In the genomic region with DNA sequence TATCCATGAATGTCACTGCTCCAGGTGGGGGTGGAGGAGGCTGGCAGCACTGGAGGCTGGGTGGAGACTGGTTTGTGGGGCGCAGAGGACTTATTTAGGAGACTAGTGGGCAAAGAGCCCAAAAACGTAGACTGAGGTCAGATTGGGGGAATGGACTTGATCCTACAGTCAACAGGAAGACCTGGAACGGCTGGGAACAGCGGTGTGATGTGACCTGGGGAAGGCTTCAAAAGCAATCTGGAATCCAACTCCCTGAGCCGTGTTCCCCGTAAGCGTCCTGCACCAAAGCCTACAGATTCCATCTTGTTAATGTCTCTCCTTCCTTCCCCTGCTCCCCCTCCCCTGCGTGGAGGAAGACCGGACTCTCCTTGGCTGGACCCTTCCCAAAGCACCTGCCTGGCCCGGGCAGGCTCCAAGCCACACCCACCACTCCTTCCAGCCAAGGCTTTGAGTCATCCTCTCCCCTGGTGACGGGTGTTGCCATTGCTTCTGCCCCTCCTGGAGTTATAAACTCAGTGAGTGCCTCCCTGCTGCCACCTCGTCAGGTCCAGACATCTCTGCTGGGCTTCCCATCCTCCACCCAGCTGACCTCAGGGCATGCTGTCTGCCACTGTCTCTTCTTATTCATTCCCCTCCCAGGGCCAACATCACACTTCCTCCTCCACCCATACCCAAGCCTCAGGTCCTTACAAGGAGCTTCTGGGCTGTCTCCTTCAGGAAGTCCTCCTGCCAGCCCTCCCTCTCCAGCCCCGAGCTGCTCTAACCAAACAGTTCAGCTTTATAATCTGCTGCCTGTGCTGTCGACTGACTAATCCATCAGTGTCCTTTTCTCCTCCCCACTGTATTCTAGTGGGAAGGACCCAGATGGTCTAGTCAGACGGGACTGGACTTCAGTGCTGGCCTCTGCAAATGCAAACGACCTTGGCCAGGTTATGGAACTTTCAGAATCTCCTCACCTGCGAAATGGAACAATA, we compare ENCODE assay signal across 8 cellular contexts. TPM values are rescaled to one million over a fixed set of nuclear protein-coding genes. Genes with fewer than 3 reads are reported as not detected.
A peak's percentile ranks its signal among the peaks of the same experiment; 100 is the strongest.
DNase-seq lines count a peak whose midpoint lies in the region; ATAC-seq and TF ChIP-seq lines count a peak whose summit lies in the region.

No MANE protein-coding gene starts in this region.

- no peaks in the 10 kb centered on the region for H3K9me3 Mint-ChIP-seq in activated T-cell treated with anti-CD3 and anti-CD28 coated beads, Interleukin-2, amount 50 U/mL, for 72 hours
- H3K9me3 Mint-ChIP-seq in nephron progenitor cell: no peaks in the 10 kb centered on the region

- no peak overlapping the region for H3K27ac ChIP-seq in A673 (ENCODE audit: low read depth, low read length, poor library complexity, severe bottlenecking)

- peak overlapping the region; percentile 39 to 78 for H3K4me3 Mint-ChIP-seq in activated T-cell treated with anti-CD3 and anti-CD28 coated beads, Interleukin-2, amount 50 U/mL, for 72 hours
- peak overlapping the region; percentile 56 for H3K4me3 Mint-ChIP-seq in nephron progenitor cell

- TF ChIP-seq POLR2A in GM19193 (IDR thresholded peaks at IDR 0.05; ENCODE audit: extremely low read depth, insufficient read depth, insufficient read length): peak; percentile 11

- H3K27me3 Mint-ChIP-seq in activated T-cell treated with anti-CD3 and anti-CD28 coated beads, Interleukin-2, amount 50 U/mL, for 72 hours (ENCODE audit: low read depth): peaks cover 22% of the 10 kb centered on the region
- peaks cover 29% of the 10 kb centered on the region for H3K27me3 Mint-ChIP-seq in nephron progenitor cell (ENCODE audit: low read depth, poor library complexity)

- peak; percentile 29 to 33 for ATAC-seq in activated T-cell treated with anti-CD3 and anti-CD28 coated beads, Interleukin-2, amount 50 U/mL, for 72 hours (replicated peaks in 1 of 2)

- peak overlapping the region; percentile 94 for H3K4me3 ChIP-seq in A673 (ENCODE audit: low read depth, low read length, poor library complexity, severe bottlenecking)

- H3K9me3 ChIP-seq in A673 (ENCODE audit: low read depth, low read length, poor library complexity, severe bottlenecking): no peaks in the 10 kb centered on the region

- H3K36me3 ChIP-seq in A673 (ENCODE audit: insufficient read depth, low read length, poor library complexity, severe bottlenecking): no peaks in the 10 kb centered on the region

- peaks cover 3 to 4% of the 10 kb centered on the region in 2 donors for H3K36me3 Mint-ChIP-seq in activated T-cell treated with anti-CD3 and anti-CD28 coated beads, Interleukin-2, amount 50 U/mL, for 72 hours (ENCODE audit: insufficient read depth in 2 of 2)
- no peaks in the 10 kb centered on the region for H3K36me3 Mint-ChIP-seq in nephron progenitor cell (ENCODE audit: low read depth)

- no peak overlapping the region for H3K27ac Mint-ChIP-seq in activated T-cell treated with anti-CD3 and anti-CD28 coated beads, Interleukin-2, amount 50 U/mL, for 72 hours
- no peak overlapping the region for H3K27ac Mint-ChIP-seq in nephron progenitor cell

- BruUV-seq in A673 (replicated peaks; lab: Mats Ljungman, UMichigan): no TSS peak

- TF ChIP-seq CTCF in A673 (conservative IDR thresholded peaks at IDR 0.05; ENCODE audit: low read depth, low read length) (no peak), nephron progenitor cell (IDR thresholded peaks at IDR 0.05) (no peak)

- intact Hi-C loops in A673 (cut with micrococcal nuclease; ENCODE audit: unreplicated experiment): no loop called here

- H3K4me1 ChIP-seq in A673 (ENCODE audit: insufficient read depth, low read length, poor library complexity, severe bottlenecking): peaks cover 32% of the 10 kb centered on the region

- peaks cover 39% of the 10 kb centered on the region for H3K4me1 Mint-ChIP-seq in activated T-cell treated with anti-CD3 and anti-CD28 coated beads, Interleukin-2, amount 50 U/mL, for 72 hours (ENCODE audit: low read depth)
- H3K4me1 Mint-ChIP-seq in nephron progenitor cell: peaks cover 43% of the 10 kb centered on the region

- DNase-seq in A673 (ENCODE audit: low spot score) (peak; percentile 58), NOMO-1 treated with DMSO at 0.1 percent for 48 hours (lab: John Stamatoyannopoulos, UW; ENCODE audit: unreplicated experiment) (peak; percentile 60), fibroblast of the conjunctiva (ENCODE audit: low read depth) (peak; percentile 32), nephron progenitor cell (no peak), middle frontal gyrus (ENCODE audit: extremely low spot score, low spot score) (no peak), NCI-H128 (lab: John Stamatoyannopoulos, UW; ENCODE audit: unreplicated experiment) (no peak)
- peak; percentile 34 to 48 for DNase-seq in activated T-cell treated with anti-CD3 and anti-CD28 coated beads, Interleukin-2, amount 50 U/mL, for 72 hours

- POLR2A ChIA-PET in A673 (lab: Charles Lee; ENCODE audit: low non-redundant PET): interaction anchor here (0.7 kb wide), 1 partner anchor 38 kb away, joined by 3 read pairs; no protein-coding TSS in a partner anchor

- no peaks in the 10 kb centered on the region for H3K27me3 ChIP-seq in A673 (replicated peaks; ENCODE audit: insufficient read depth, low read depth, low read length, poor library complexity)

- CTCF ChIA-PET in A673 (lab: Charles Lee): no interaction called here

RNA-seq across cellular contexts. Expression of a gene that starts 1.6 kb away (rescaled TPM):
- total RNA-seq in A673 (2021): 77.4 and 85.3 TPM in 2 replicates
- 10 to 100 TPM; 31.7 to 34.1 TPM for total RNA-seq in activated T-cell treated with anti-CD3 and anti-CD28 coated beads, Interleukin-2, amount 50 U/mL, for 72 hours

Comparison
In these comparisons a context has a peak if more than half of its experiments do, and no peak if none do; other contexts are left out.
1. DNase-seq: peak in A673 (single experiment), NOMO-1 treated with DMSO at 0.1 percent for 48 hours (single experiment), activated T-cell treated with anti-CD3 and anti-CD28 coated beads, Interleukin-2, amount 50 U/mL, for 72 hours (2 of 2) and fibroblast of the conjunctiva (single experiment); none in nephron progenitor cell (single experiment), middle frontal gyrus (single experiment) and NCI-H128 (single experiment).